ENCODE assay signal across 9 cellular contexts in genomic region chr11:67429038-67429668, GRCh38. TPM values are rescaled to one million over a fixed set of nuclear protein-coding genes. Genes with fewer than 3 reads are reported as not detected.
DNase-seq lines count a peak whose midpoint lies in the region; ATAC-seq and TF ChIP-seq lines count a peak whose summit lies in the region.
"Had no signal": no experiment of that assay in that cellular context is flagged by ENCODE, and none has a peak within 500 bp of the region (broad histone marks: within the 10 kb centered on the region; RNA-seq: fewer than 3 reads in every experiment).

No MANE protein-coding gene starts in this region.

- H3K4me3 Mint-ChIP-seq in activated naive CD4-positive, alpha-beta T cell treated with anti-CD3 and anti-CD28 coated beads, Interleukin-2, amount 50 U/mL, for 24 hours: peak overlapping the region; percentile 96

- in situ Hi-C loops in brain microvascular endothelial cell (cut with HindIII; ENCODE audit: low pct_ligation_motif_present, low sequenced_read_pairs): no loop called here

- DNase-seq in activated naive CD4-positive, alpha-beta T cell treated with anti-CD3 and anti-CD28 coated beads, Interleukin-2, amount 50 U/mL, for 16 hours: no peak
- no peak for DNase-seq in brain microvascular endothelial cell
- DNase-seq in mesenchymal stem cell: no peak
- peak in 1 of 2 donors; percentile 40 for DNase-seq in upper lobe of left lung
- DNase-seq in stimulated activated CD4-positive, alpha-beta T cell treated with anti-CD3 and anti-CD28 coated beads, Interleukin-15, amount 100 ng/mL, for 24 hours: no peak
- DNase-seq: NCI-H524 had no signal

- no peak for TF ChIP-seq POLR2A in upper lobe of left lung (IDR thresholded peaks at IDR 0.05)

- H2AFZ ChIP-seq in mesenchymal stem cell (ENCODE audit: low read depth, low read length): no peak overlapping the region

- H3K79me1 ChIP-seq in mesenchymal stem cell (replicated peaks; ENCODE audit: low read length, poor library complexity, severe bottlenecking): peaks cover 23% of the 10 kb centered on the region

- peak overlapping the region; percentile 75 for H3K27ac Mint-ChIP-seq in activated naive CD4-positive, alpha-beta T cell treated with anti-CD3 and anti-CD28 coated beads, Interleukin-2, amount 50 U/mL, for 24 hours

- peak overlapping the region; percentile 21 to 90 for H3K4ac ChIP-seq in mesenchymal stem cell (ENCODE audit: low read depth in 1 of 2, low read length in 2 of 2)

- H3K36me3 ChIP-seq in brain microvascular endothelial cell (replicated peaks) (peaks cover 18% of the 10 kb centered on the region), mesenchymal stem cell (ENCODE audit: control insufficient read depth in 1 of 2, insufficient read depth in 2 of 2, low read depth in 1 of 2, low read length in 2 of 2) (peaks cover 35 to 45% of the 10 kb centered on the region in 2 experiments), upper lobe of left lung (peaks cover 2 to 36% (median 31%) of the 10 kb centered on the region in 4 donors)

- H3K9me3 Mint-ChIP-seq in activated naive CD4-positive, alpha-beta T cell treated with anti-CD3 and anti-CD28 coated beads, Interleukin-2, amount 50 U/mL, for 24 hours: no peaks in the 10 kb centered on the region

- no peaks in the 10 kb centered on the region for H3K27me3 Mint-ChIP-seq in activated naive CD4-positive, alpha-beta T cell treated with anti-CD3 and anti-CD28 coated beads, Interleukin-2, amount 50 U/mL, for 24 hours

- no peak overlapping the region for H3K23ac ChIP-seq in mesenchymal stem cell (ENCODE audit: low read length in 2 of 2)

- no peak overlapping the region for H3K14ac ChIP-seq in mesenchymal stem cell (ENCODE audit: low read length in 2 of 2)

- no peak overlapping the region for H2BK15ac ChIP-seq in mesenchymal stem cell (ENCODE audit: low read depth, poor library complexity, severe bottlenecking)

- no peak overlapping the region for H2BK12ac ChIP-seq in mesenchymal stem cell (ENCODE audit: low read length in 2 of 2)

- H3K4me1 ChIP-seq in mesenchymal stem cell (ENCODE audit: control insufficient read depth, insufficient read depth, low read depth, low read length): peaks cover 13% of the 10 kb centered on the region
- H3K4me1 ChIP-seq in upper lobe of left lung: peaks cover 14 to 24% (median 17%) of the 10 kb centered on the region in 4 donors

- peak overlapping the region; percentile 78 for H4K91ac ChIP-seq in mesenchymal stem cell (ENCODE audit: low read length)

- H3K27me3 ChIP-seq in brain microvascular endothelial cell (replicated peaks): no peaks in the 10 kb centered on the region
- no peaks in the 10 kb centered on the region for H3K27me3 ChIP-seq in mesenchymal stem cell (ENCODE audit: control insufficient read depth in 1 of 2, insufficient read depth in 1 of 2, low read length in 2 of 2)
- no peaks in the 10 kb centered on the region for H3K27me3 ChIP-seq in upper lobe of left lung

- H3K4me1 Mint-ChIP-seq in activated naive CD4-positive, alpha-beta T cell treated with anti-CD3 and anti-CD28 coated beads, Interleukin-2, amount 50 U/mL, for 24 hours: peaks cover 46% of the 10 kb centered on the region

- H3K4me3 ChIP-seq in brain microvascular endothelial cell (ENCODE audit: low read depth, low read length) (peak overlapping the region; percentile 88), mesenchymal stem cell (ENCODE audit: insufficient read depth in 1 of 2, low read depth in 1 of 2, low read length in 2 of 2) (peak overlapping the region; percentile 84 to 93), upper lobe of left lung (peak overlapping the region; percentile 71 to 97 (median 82))

- no peak for TF ChIP-seq EP300 in upper lobe of left lung (IDR thresholded peaks at IDR 0.05)

- H2AK5ac ChIP-seq in mesenchymal stem cell (ENCODE audit: low read length, severe bottlenecking): peak overlapping the region; percentile 44

- peaks cover 7% of the 10 kb centered on the region for H3K36me3 Mint-ChIP-seq in activated naive CD4-positive, alpha-beta T cell treated with anti-CD3 and anti-CD28 coated beads, Interleukin-2, amount 50 U/mL, for 24 hours

- 58% methylated on average over 12 of the region's 12 CpGs for WGBS in mesenchymal stem cell
- WGBS in upper lobe of left lung, 2 donors: 52 to 54% methylated on average over 12 of the region's 12 CpGs

- H3K27ac ChIP-seq in brain microvascular endothelial cell (peak overlapping the region; percentile 70), mesenchymal stem cell (ENCODE audit: low read length, poor library complexity, severe bottlenecking) (peak overlapping the region; percentile 5), upper lobe of left lung (peak overlapping the region; percentile 91 to 93 (median 92))

- TF ChIP-seq CTCF in brain microvascular endothelial cell (IDR thresholded peaks at IDR 0.05; ENCODE audit: low read depth, low read length, missing control alignments): no peak
- TF ChIP-seq CTCF in upper lobe of left lung (IDR thresholded peaks at IDR 0.05): no peak

- H2BK5ac ChIP-seq in mesenchymal stem cell (ENCODE audit: low read depth, low read length, poor library complexity, severe bottlenecking): no peak overlapping the region

- H3K9me3 ChIP-seq in mesenchymal stem cell (ENCODE audit: control insufficient read depth, low read length) (no peaks in the 10 kb centered on the region), upper lobe of left lung (no peaks in the 10 kb centered on the region)

- peak overlapping the region; percentile 77 for H3K4me2 ChIP-seq in mesenchymal stem cell (ENCODE audit: low read length, poor library complexity, severe bottlenecking)

- ATAC-seq in upper lobe of left lung (ENCODE audit: low FRiP score in 2 of 2) (no peak), GM19351 (IDR thresholded peaks at IDR 0.05; ENCODE audit: unreplicated experiment) (no peak), GM21723 (IDR thresholded peaks at IDR 0.05; ENCODE audit: unreplicated experiment) (no peak)

- peak overlapping the region; percentile 97 for H4K8ac ChIP-seq in mesenchymal stem cell (ENCODE audit: low read length)

- no peak overlapping the region for H2BK120ac ChIP-seq in mesenchymal stem cell (ENCODE audit: low read depth, low read length)

- H3K9ac ChIP-seq in mesenchymal stem cell (ENCODE audit: low read length): peak overlapping the region; percentile 97

- H3K18ac ChIP-seq in mesenchymal stem cell (ENCODE audit: low read depth in 1 of 2, low read length in 2 of 2): no peak overlapping the region

RNA-seq across cellular contexts. Expression of gene RPS6KB2, which starts 0.9 kb away (rescaled TPM):
- polyA plus RNA-seq in mesenchymal stem cell (2013, experiment 1 of 2): 35.0 TPM
- 33.7 TPM for polyA plus RNA-seq in mesenchymal stem cell (2013, experiment 2 of 2)
- total RNA-seq in upper lobe of left lung: 10 to 100 TPM; 35.2 to 94.3 (median 50.4) TPM

RNA-seq across cellular contexts. Expression of gene PTPRCAP, which starts 8.3 kb away (rescaled TPM):
- polyA plus RNA-seq in mesenchymal stem cell (2013, experiment 1 of 2): 0.10 TPM
- 0.11 TPM for polyA plus RNA-seq in mesenchymal stem cell (2013, experiment 2 of 2)
- total RNA-seq in upper lobe of left lung: 10 to 100 TPM; 12.8 to 34.0 (median 18.0) TPM

RNA-seq across cellular contexts. Expression of gene CARNS1, which starts 13.7 kb away (rescaled TPM):
- 0.11 TPM for polyA plus RNA-seq in mesenchymal stem cell (2013, experiment 1 of 2)
- 0.07 TPM for polyA plus RNA-seq in mesenchymal stem cell (2013, experiment 2 of 2)
- total RNA-seq in upper lobe of left lung: 1 to 10 TPM in 2 of 6 donors, under 1 TPM in 4; 0.49 to 4.2 (median 0.89) TPM

RNA-seq across cellular contexts. Expression of gene CORO1B, which starts 14.1 kb away (rescaled TPM):
- 109 TPM for polyA plus RNA-seq in mesenchymal stem cell (2013, experiment 1 of 2)
- 101 TPM for polyA plus RNA-seq in mesenchymal stem cell (2013, experiment 2 of 2)
- 100 to 1,000 TPM in 4 of 6 donors, 10 to 100 TPM in 2; 49.0 to 178 (median 118) TPM for total RNA-seq in upper lobe of left lung

RNA-seq across cellular contexts. Expression of gene GPR152, which starts 23.4 kb away (rescaled TPM):
- polyA plus RNA-seq in mesenchymal stem cell (2013, experiment 1 of 2): not detected
- not detected for polyA plus RNA-seq in mesenchymal stem cell (2013, experiment 2 of 2)
- not detected for total RNA-seq in upper lobe of left lung

Comparison
In these comparisons a context has a peak if more than half of its experiments do, and no peak if none do; other contexts are left out.
1. H3K27ac ChIP-seq: peak in every context shown above with its lines; median percentile 92 in upper lobe of left lung; 70 in brain microvascular endothelial cell; 5 in mesenchymal stem cell.